Comparison of ENCODE assay signal across 34 cellular contexts in the genomic region with DNA sequence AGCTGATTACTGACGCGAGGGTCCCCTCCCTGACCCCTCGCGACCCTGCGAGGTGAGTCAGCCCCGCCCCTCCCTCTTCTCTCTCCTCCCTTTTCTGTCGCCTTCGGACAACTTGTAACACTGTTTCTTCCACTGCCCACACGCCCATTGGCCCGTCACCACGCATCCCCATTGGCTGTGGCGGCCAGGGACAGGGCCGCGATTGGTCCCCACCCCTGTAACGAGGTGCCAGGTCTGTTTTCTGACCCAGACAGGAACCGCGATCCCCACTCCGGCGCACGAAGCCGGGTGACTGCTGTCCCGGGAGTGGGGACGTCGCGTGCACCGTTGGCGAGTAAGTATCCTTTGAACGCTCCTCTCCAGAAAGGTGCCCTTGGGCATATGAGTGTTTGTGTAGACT. TPM values are rescaled to one million over a fixed set of nuclear protein-coding genes. Genes with fewer than 3 reads are reported as not detected.
"Had no signal": no experiment of that assay in that cellular context is flagged by ENCODE, and none has a peak within 500 bp of the region (broad histone marks: within the 10 kb centered on the region; RNA-seq: fewer than 3 reads in every experiment).

A gene with protein sequence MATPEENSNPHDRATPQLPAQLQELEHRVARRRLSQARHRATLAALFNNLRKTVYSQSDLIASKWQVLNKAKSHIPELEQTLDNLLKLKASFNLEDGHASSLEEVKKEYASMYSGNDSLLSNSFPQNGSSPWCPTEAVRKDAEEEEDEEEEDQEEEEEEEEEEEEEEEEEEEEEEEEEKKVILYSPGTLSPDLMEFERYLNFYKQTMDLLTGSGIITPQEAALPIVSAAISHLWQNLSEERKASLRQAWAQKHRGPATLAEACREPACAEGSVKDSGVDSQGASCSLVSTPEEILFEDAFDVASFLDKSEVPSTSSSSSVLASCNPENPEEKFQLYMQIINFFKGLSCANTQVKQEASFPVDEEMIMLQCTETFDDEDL (plus strand): TSS at position 269 of the 400 bp plus-strand sequence. CDS start 6,687 bp downstream, outside the sequence.

- H3K79me2 ChIP-seq: parathyroid adenoma had no signal

- H3K27ac Mint-ChIP-seq: effector memory CD8-positive, alpha-beta T cell; immature natural killer cell; naive thymus-derived CD4-positive, alpha-beta T cell; nephron; stimulated activated effector memory CD8-positive, alpha-beta T cell treated with anti-CD3 and anti-CD28 coated beads, Interleukin-12 subunit alpha, Interleukin-12 subunit beta, amount 100 ng/mL, for 72 hours had no signal

- H3K4me1 Mint-ChIP-seq: immature natural killer cell; stimulated activated effector memory CD8-positive, alpha-beta T cell treated with anti-CD3 and anti-CD28 coated beads, Interleukin-12 subunit alpha, Interleukin-12 subunit beta, amount 100 ng/mL, for 72 hours had no signal

- ATAC-seq: effector memory CD8-positive, alpha-beta T cell; heart right ventricle; left lung; naive thymus-derived CD4-positive, alpha-beta T cell; stimulated activated effector memory CD8-positive, alpha-beta T cell treated with anti-CD3 and anti-CD28 coated beads, Interleukin-12 subunit alpha, Interleukin-12 subunit beta, amount 100 ng/mL, for 72 hours; stimulated activated naive CD8-positive, alpha-beta T cell treated with anti-CD3 and anti-CD28 coated beads, Interleukin-15, Interleukin-2, amounts not matched to agents 100 U/mL and 50 U/mL, for 24 hours had no signal

- H3K9me3 Mint-ChIP-seq: effector memory CD8-positive, alpha-beta T cell; immature natural killer cell; nephron; stimulated activated effector memory CD8-positive, alpha-beta T cell treated with anti-CD3 and anti-CD28 coated beads, Interleukin-12 subunit alpha, Interleukin-12 subunit beta, amount 100 ng/mL, for 72 hours had no signal

- H3K27ac ChIP-seq: coronary artery, esophagus squamous epithelium, heart right ventricle, left lung, parathyroid adenoma, prostate gland, right atrium auricular region, sigmoid colon, thoracic aorta, tibial nerve, upper lobe of left lung had no signal

- H3K4me1 ChIP-seq: esophagus squamous epithelium, heart right ventricle, left lung, parathyroid adenoma, prostate gland, right atrium auricular region, sigmoid colon, tibial nerve, upper lobe of left lung had no signal

- H2AFZ ChIP-seq: parathyroid adenoma had no signal

- H3K4me3 ChIP-seq: coronary artery, esophagus squamous epithelium, heart right ventricle, left lung, prostate gland, right atrium auricular region, sigmoid colon, thoracic aorta, tibial nerve, upper lobe of left lung had no signal

- H3K4me3 Mint-ChIP-seq: effector memory CD8-positive, alpha-beta T cell; immature natural killer cell; naive thymus-derived CD4-positive, alpha-beta T cell; nephron; stimulated activated effector memory CD8-positive, alpha-beta T cell treated with anti-CD3 and anti-CD28 coated beads, Interleukin-12 subunit alpha, Interleukin-12 subunit beta, amount 100 ng/mL, for 72 hours had no signal

- H3K9ac ChIP-seq: parathyroid adenoma had no signal

- H3K9me3 ChIP-seq: esophagus squamous epithelium, heart right ventricle, left lung, prostate gland, right atrium auricular region, sigmoid colon, thoracic aorta, tibial nerve, upper lobe of left lung had no signal

- DNase-seq: dermis blood vessel endothelial cell; effector memory CD8-positive, alpha-beta T cell; erythroblast; esophagus squamous epithelium; foreskin melanocyte; glutamatergic neuron; heart right ventricle; hippocampal formation; immature natural killer cell; mammary epithelial cell; mesendoderm; midbrain; naive thymus-derived CD4-positive, alpha-beta T cell; nucleus accumbens; sigmoid colon; stimulated activated CD4-positive, alpha-beta T cell treated with anti-CD3 and anti-CD28 coated beads, Interleukin-2, amount 100 ng/mL, for 24 hours; stimulated activated CD4-positive, alpha-beta T cell treated with anti-CD3 and anti-CD28 coated beads, Interleukin-4, amount 100 ng/mL, for 24 hours; stimulated activated naive CD8-positive, alpha-beta T cell treated with anti-CD3 and anti-CD28 coated beads, Interleukin-15, Interleukin-2, amounts not matched to agents 100 U/mL and 50 U/mL, for 24 hours; substantia nigra had no signal

- H3K27me3 ChIP-seq: heart right ventricle, left lung, right atrium auricular region, sigmoid colon, tibial nerve, upper lobe of left lung had no signal

- FAIRE-seq: endometrium, keratinocyte, urothelium cell line had no signal

- H3K36me3 ChIP-seq: esophagus squamous epithelium, heart right ventricle, left lung, prostate gland, right atrium auricular region, sigmoid colon, thoracic aorta, tibial nerve, upper lobe of left lung had no signal

- H3K36me3 Mint-ChIP-seq: immature natural killer cell; stimulated activated effector memory CD8-positive, alpha-beta T cell treated with anti-CD3 and anti-CD28 coated beads, Interleukin-12 subunit alpha, Interleukin-12 subunit beta, amount 100 ng/mL, for 72 hours had no signal

RNA-seq across cellular contexts. Expression of the gene that starts here (rescaled TPM):
- total RNA-seq: dermis blood vessel endothelial cell; esophagus squamous epithelium; heart right ventricle; left lung; mammary epithelial cell; mucosa of gallbladder; naive thymus-derived CD4-positive, alpha-beta T cell; prostate gland; right atrium auricular region; sigmoid colon; skeletal muscle tissue; thoracic aorta; tibial nerve; upper lobe of left lung had no signal
- polyA plus RNA-seq: heart right ventricle; immature natural killer cell; keratinocyte; mammary epithelial cell; naive thymus-derived CD4-positive, alpha-beta T cell; sigmoid colon had no signal
